ENCODE assay signal across 2 cellular contexts in genomic region chr20:53164072-53164471, GRCh38.
TF ChIP-seq lines count a peak whose summit lies in the region.

No MANE protein-coding gene starts in this region.

TF ChIP-seq in liver, 16 proteins besides CTCF, POLR2A, EP300 and RAD21 (continued from another document):
- no peak for TF ChIP-seq REST (IDR thresholded peaks at IDR 0.05)
- TF ChIP-seq ZBTB33 (IDR thresholded peaks at IDR 0.05) = no peak
- TF ChIP-seq FOXA2 (IDR thresholded peaks at IDR 0.05) = no peak
- no peak for TF ChIP-seq ATF3 (IDR thresholded peaks at IDR 0.05)

TF ChIP-seq in HepG2, 621 proteins besides CTCF, POLR2A, EP300 and RAD21 (continued from another document):
- TF ChIP-seq AKNA (CRISPR knock-in tag; IDR thresholded peaks at IDR 0.05; ENCODE audit: borderline replicate concordance) (no peak), ZBTB14 (CRISPR knock-in tag; IDR thresholded peaks at IDR 0.05) (no peak), XBP1 (CRISPR knock-in tag; IDR thresholded peaks at IDR 0.05) (no peak), ZNF547 (CRISPR knock-in tag; IDR thresholded peaks at IDR 0.05) (no peak), RARA (CRISPR knock-in tag; IDR thresholded peaks at IDR 0.05) (no peak), SNAPC2 (CRISPR knock-in tag; IDR thresholded peaks at IDR 0.05) (no peak), MIXL1 (CRISPR knock-in tag; IDR thresholded peaks at IDR 0.05) (no peak), ZNF746 (CRISPR knock-in tag; IDR thresholded peaks at IDR 0.05) (no peak)
